ENCODE assay signal across 18 cellular contexts in the genomic region with DNA sequence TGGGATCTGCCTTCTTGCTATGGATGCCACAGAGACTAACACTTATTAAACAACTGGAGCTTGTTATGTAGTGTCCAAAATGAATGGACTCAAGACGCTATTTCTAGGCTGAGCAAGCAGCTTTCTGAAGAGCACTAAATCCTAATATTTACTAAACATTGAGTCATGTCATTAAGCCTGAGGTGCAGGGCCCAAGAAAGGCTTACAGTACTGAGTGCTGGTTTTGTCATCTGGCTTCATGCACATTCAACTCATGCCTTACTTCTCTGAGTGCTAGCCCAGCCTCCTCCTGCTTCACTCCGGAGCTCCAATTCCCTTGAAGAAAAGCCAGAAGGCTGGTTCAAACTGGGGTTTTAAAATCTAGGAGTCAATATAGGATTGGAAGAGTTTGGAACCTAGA.
"Had no signal": no experiment of that assay in that cellular context is flagged by ENCODE, and none has a peak within 500 bp of the region (broad histone marks: within the 10 kb centered on the region; RNA-seq: fewer than 3 reads in every experiment).

No MANE protein-coding gene starts in this region.

- H3K9me3 ChIP-seq: left ventricle myocardium inferior, suprapubic skin had no signal

- H3K27ac ChIP-seq: left ventricle myocardium inferior, suprapubic skin had no signal

- H3K4me1 ChIP-seq: suprapubic skin had no signal

- H3K27me3 ChIP-seq: suprapubic skin had no signal

- H3K4me3 ChIP-seq: left ventricle myocardium inferior, skin epidermis, suprapubic skin had no signal

- DNase-seq: activated CD4-positive, alpha-beta T cell treated with anti-CD3 and anti-CD28 coated beads, Interleukin-2, amount 10 ng/mL, durations not matched to agents 7 days and 5 days; activated CD4-positive, CD25-positive, alpha-beta regulatory T cell; activated CD8-positive, alpha-beta memory T cell treated with anti-CD3 and anti-CD28 coated beads, Interleukin-2, amount 50 U/mL, for 48 hours; activated gamma-delta T cell treated with Interleukin-2 at 50 U/mL for 16 hours; activated naive CD8-positive, alpha-beta T cell treated with anti-CD3 and anti-CD28 coated beads for 36 hours; effector CD8-positive, alpha-beta T cell; hippocampal formation; kidney; left ventricle myocardium inferior; natural killer cell; nucleus accumbens; stimulated activated CD4-positive, alpha-beta T cell treated with anti-CD3 and anti-CD28 coated beads, Interleukin-4, amount 100 ng/mL, for 4 hours; stimulated activated CD8-positive, alpha-beta memory T cell treated with anti-CD3 and anti-CD28 coated beads, Interleukin-4, amount 100 ng/mL, for 48 hours; stimulated activated naive CD8-positive, alpha-beta T cell treated with anti-CD3 and anti-CD28 coated beads, Interleukin-15, Interleukin-2, amounts not matched to agents 100 U/mL and 50 U/mL, for 24 hours; trophoblast cell had no signal

- ATAC-seq: natural killer cell; stimulated activated naive CD8-positive, alpha-beta T cell treated with anti-CD3 and anti-CD28 coated beads, Interleukin-15, Interleukin-2, amounts not matched to agents 100 U/mL and 50 U/mL, for 24 hours had no signal

- H3K36me3 ChIP-seq: left ventricle myocardium inferior, suprapubic skin had no signal

- FAIRE-seq: endothelial cell of umbilical vein, kidney had no signal
